1 cellular context compared by ENCODE assay signal in the genomic region with DNA sequence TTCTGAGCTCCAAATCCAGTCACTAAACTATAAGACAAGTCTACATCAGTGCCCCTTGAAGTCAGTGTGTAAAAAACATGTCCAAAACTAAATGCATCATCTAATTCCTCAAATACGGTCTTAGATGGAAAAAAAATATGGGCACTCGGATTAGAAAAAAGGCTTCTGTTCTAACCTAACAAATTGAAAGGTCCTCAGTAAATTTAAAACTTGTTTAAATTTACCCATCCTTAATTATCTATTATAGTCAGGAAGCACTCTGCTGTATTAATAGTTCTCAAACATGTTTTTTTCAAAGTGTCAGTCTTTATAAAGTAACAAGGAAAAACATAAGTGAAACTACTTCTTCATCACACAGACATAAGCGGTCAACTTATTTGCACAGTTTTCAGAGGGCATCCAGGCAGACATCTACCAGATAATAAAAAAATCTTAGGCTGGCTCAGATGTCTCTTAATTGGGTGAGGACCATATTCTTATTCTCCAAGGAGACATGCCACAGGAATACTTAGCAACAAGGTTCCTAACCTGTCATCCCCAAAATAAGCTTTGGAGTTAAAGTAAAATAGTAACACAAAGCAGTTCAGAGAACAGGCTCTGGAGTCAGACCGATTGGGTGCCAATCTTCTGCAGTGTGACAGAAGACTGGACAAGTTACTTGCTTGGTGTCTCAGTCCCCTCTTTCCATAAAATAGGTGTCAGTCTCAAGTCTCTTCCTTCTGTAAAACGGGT.
TF ChIP-seq lines count a peak whose summit lies in the region.

No MANE protein-coding gene starts in this region.

TF ChIP-seq in SK-N-SH treated with all-trans-retinoic acid at 6 μM for 48 hours, 23 proteins besides CTCF, POLR2A, EP300 and RAD21 (continued from another document):
- TF ChIP-seq, protein P1, sequence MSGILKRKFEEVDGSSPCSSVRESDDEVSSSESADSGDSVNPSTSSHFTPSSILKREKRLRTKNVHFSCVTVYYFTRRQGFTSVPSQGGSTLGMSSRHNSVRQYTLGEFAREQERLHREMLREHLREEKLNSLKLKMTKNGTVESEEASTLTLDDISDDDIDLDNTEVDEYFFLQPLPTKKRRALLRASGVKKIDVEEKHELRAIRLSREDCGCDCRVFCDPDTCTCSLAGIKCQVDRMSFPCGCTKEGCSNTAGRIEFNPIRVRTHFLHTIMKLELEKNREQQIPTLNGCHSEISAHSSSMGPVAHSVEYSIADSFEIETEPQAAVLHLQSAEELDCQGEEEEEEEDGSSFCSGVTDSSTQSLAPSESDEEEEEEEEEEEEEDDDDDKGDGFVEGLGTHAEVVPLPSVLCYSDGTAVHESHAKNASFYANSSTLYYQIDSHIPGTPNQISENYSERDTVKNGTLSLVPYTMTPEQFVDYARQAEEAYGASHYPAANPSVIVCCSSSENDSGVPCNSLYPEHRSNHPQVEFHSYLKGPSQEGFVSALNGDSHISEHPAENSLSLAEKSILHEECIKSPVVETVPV (CRISPR knock-in tag; IDR thresholded peaks at IDR 0.05), result no peak
- no peak for TF ChIP-seq ESRRG (CRISPR knock-in tag; IDR thresholded peaks at IDR 0.05)
- no peak for TF ChIP-seq ARNTL (CRISPR knock-in tag; IDR thresholded peaks at IDR 0.05; ENCODE audit: borderline replicate concordance, low read depth)
- TF ChIP-seq TOX (CRISPR knock-in tag; IDR thresholded peaks at IDR 0.05; ENCODE audit: borderline replicate concordance), result no peak
- no peak for TF ChIP-seq TCF4 (CRISPR knock-in tag; IDR thresholded peaks at IDR 0.05; ENCODE audit: borderline replicate concordance)
- TF ChIP-seq, protein P2, sequence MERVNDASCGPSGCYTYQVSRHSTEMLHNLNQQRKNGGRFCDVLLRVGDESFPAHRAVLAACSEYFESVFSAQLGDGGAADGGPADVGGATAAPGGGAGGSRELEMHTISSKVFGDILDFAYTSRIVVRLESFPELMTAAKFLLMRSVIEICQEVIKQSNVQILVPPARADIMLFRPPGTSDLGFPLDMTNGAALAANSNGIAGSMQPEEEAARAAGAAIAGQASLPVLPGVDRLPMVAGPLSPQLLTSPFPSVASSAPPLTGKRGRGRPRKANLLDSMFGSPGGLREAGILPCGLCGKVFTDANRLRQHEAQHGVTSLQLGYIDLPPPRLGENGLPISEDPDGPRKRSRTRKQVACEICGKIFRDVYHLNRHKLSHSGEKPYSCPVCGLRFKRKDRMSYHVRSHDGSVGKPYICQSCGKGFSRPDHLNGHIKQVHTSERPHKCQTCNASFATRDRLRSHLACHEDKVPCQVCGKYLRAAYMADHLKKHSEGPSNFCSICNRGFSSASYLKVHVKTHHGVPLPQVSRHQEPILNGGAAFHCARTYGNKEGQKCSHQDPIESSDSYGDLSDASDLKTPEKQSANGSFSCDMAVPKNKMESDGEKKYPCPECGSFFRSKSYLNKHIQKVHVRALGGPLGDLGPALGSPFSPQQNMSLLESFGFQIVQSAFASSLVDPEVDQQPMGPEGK (CRISPR knock-in tag; IDR thresholded peaks at IDR 0.05; ENCODE audit: borderline replicate concordance), result no peak
